Comparison of ENCODE assay signal across 8 cellular contexts in the genomic region with DNA sequence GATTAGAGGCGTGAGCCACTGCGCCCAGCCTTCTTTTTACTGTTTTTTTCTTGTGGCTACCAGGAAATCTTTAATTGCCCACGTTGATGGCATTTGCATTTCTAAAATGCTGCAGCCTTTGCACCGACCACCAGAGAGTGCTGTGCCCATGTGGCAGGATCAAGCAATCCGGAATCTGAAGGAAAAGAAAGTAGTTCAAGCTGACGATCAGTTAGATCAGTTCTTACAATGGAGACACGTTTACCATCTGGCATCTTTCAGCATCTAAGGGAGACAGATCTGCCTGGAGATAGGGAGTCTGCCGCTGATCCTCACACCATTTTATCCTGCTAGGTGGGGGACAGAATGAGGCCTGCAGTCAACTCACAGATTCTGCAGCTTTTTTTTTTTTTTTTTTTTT. TPM values are rescaled to one million over a fixed set of nuclear protein-coding genes. Genes with fewer than 3 reads are reported as not detected.
DNase-seq lines count a peak whose midpoint lies in the region; ATAC-seq, FAIRE-seq and TF ChIP-seq lines count a peak whose summit lies in the region.

No MANE protein-coding gene starts in this region.

- H3K9me3 ChIP-seq in astrocyte (ENCODE audit: insufficient read depth, low read depth, low read length), result no peaks in the 10 kb centered on the region
- H3K9me3 ChIP-seq in lung (ENCODE audit: control insufficient read depth in 2 of 2, insufficient read depth in 1 of 2, low read length in 1 of 2), result no peaks in the 10 kb centered on the region

- H3K4me3 ChIP-seq in astrocyte (ENCODE audit: insufficient read depth, low read depth, low read length) (no peak overlapping the region), lung (no peak overlapping the region)

- intact Hi-C loops in Right ventricle myocardium superior (cut with DNase I), result no loop called here
- intact Hi-C loops in Right ventricle myocardium inferior (cut with DNase I), result no loop called here

- no peak overlapping the region for H3K27ac Mint-ChIP-seq in astrocyte (ENCODE audit: unreplicated experiment)

- H3K9ac ChIP-seq in astrocyte (ENCODE audit: low read length), result no peak overlapping the region

- ATAC-seq in Right ventricle myocardium superior (ENCODE audit: poor library complexity) (no peak), Right ventricle myocardium inferior (no peak), lung (ENCODE audit: insufficient read depth, low FRiP score) (no peak), GM21723 (IDR thresholded peaks at IDR 0.05; ENCODE audit: unreplicated experiment) (no peak), GM18511 (IDR thresholded peaks at IDR 0.05; ENCODE audit: unreplicated experiment) (no peak), HG02938 (IDR thresholded peaks at IDR 0.05; ENCODE audit: unreplicated experiment) (no peak)

- H3K27ac ChIP-seq in astrocyte (ENCODE audit: low read depth, low read length), result no peak overlapping the region
- H3K27ac ChIP-seq in lung (ENCODE audit: low read depth in 1 of 2, low read length in 1 of 2), result no peak overlapping the region

- FAIRE-seq in astrocyte (lab: Jason Lieb, UNC), result no peak

- H3K36me3 ChIP-seq in astrocyte (ENCODE audit: insufficient read depth, low read length), result no peaks in the 10 kb centered on the region
- no peaks in the 10 kb centered on the region for H3K36me3 ChIP-seq in lung (ENCODE audit: control insufficient read depth in 2 of 2, insufficient read depth in 2 of 2, low read length in 2 of 2)

- H3K36me3 Mint-ChIP-seq in astrocyte (ENCODE audit: low read depth, unreplicated experiment), result no peaks in the 10 kb centered on the region

- no peak overlapping the region for H3K4me3 Mint-ChIP-seq in astrocyte (ENCODE audit: unreplicated experiment)

- TF ChIP-seq CTCF in astrocyte (IDR thresholded peaks at IDR 0.05; ENCODE audit: insufficient read depth, low read depth, low read length) (peak; percentile 30), lung (IDR thresholded peaks at IDR 0.05; ENCODE audit: control extremely low read depth, extremely low read depth) (peak; percentile 9)

- peaks cover 43% of the 10 kb centered on the region for H3K27me3 Mint-ChIP-seq in astrocyte (ENCODE audit: low read depth, unreplicated experiment)

- H4K20me1 ChIP-seq in astrocyte (ENCODE audit: insufficient read depth, low read length), result no peaks in the 10 kb centered on the region

- H3K4me2 ChIP-seq in astrocyte (ENCODE audit: low read length), result no peak overlapping the region

- H3K4me1 Mint-ChIP-seq in astrocyte (ENCODE audit: low read depth, unreplicated experiment), result peaks cover 2% of the 10 kb centered on the region

- H3K79me2 ChIP-seq in astrocyte (ENCODE audit: insufficient read depth, low read length), result no peaks in the 10 kb centered on the region

- 25 to 27% methylated on average over 8 of the region's 8 CpGs for WGBS in lung, 2 donors

- peak overlapping the region; percentile 41 for H2AFZ ChIP-seq in astrocyte (ENCODE audit: low read depth, low read length)

- no peaks in the 10 kb centered on the region for H3K4me1 ChIP-seq in astrocyte (ENCODE audit: insufficient read depth, low read length)
- H3K4me1 ChIP-seq in lung (ENCODE audit: control insufficient read depth in 2 of 2, insufficient read depth in 2 of 2, low read length in 2 of 2), result no peaks in the 10 kb centered on the region

- peak; percentile 26 for DNase-seq in Right ventricle myocardium superior
- no peak for DNase-seq in Right ventricle myocardium inferior (ENCODE audit: missing footprints)
- peak; percentile 49 for DNase-seq in NCI-H2029 (lab: John Stamatoyannopoulos, UW)
- DNase-seq in astrocyte (ENCODE audit: low read depth), result no peak
- DNase-seq in lung (ENCODE audit: low spot score), result no peak

- H3K27me3 ChIP-seq in astrocyte (ENCODE audit: insufficient read depth, low read length) (no peaks in the 10 kb centered on the region), lung (ENCODE audit: control insufficient read depth, insufficient read depth) (no peaks in the 10 kb centered on the region)

- H3K9me3 Mint-ChIP-seq in astrocyte (ENCODE audit: unreplicated experiment), result no peaks in the 10 kb centered on the region

RNA-seq across cellular contexts. Expression of gene TINCR, which starts 19.9 kb away (rescaled TPM):
- total RNA-seq in Right ventricle myocardium superior (not detected), Right ventricle myocardium inferior (not detected), astrocyte (0.38 and 1.4 TPM in 2 replicates), lung (1 to 10 TPM; 1.8 to 2.0 TPM)
- polyA plus RNA-seq in lung, result 1 to 10 TPM; 1.0 to 2.0 TPM

Comparison
In these comparisons a context has a peak if more than half of its experiments do, and no peak if none do; other contexts are left out.
1. DNase-seq: peak in Right ventricle myocardium superior (single experiment) and NCI-H2029 (single experiment); none in Right ventricle myocardium inferior (single experiment), astrocyte (single experiment) and lung (single experiment).